ENCODE assay signal across 2 cellular contexts in genomic region chr4:186704059-186704458, GRCh38.
TF ChIP-seq lines count a peak whose summit lies in the region.

No MANE protein-coding gene starts in this region.

TF ChIP-seq in IMR-90, 13 proteins besides CTCF, POLR2A, EP300 and RAD21 (continued from another document):
- TF ChIP-seq, protein P1, sequence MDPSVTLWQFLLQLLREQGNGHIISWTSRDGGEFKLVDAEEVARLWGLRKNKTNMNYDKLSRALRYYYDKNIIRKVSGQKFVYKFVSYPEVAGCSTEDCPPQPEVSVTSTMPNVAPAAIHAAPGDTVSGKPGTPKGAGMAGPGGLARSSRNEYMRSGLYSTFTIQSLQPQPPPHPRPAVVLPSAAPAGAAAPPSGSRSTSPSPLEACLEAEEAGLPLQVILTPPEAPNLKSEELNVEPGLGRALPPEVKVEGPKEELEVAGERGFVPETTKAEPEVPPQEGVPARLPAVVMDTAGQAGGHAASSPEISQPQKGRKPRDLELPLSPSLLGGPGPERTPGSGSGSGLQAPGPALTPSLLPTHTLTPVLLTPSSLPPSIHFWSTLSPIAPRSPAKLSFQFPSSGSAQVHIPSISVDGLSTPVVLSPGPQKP (IDR thresholded peaks at IDR 0.05; ENCODE audit: borderline replicate concordance, low read depth, low read length): no peak
- TF ChIP-seq BHLHE40 (IDR thresholded peaks at IDR 0.05; ENCODE audit: low read depth, low read length) (no peak), RCOR1 (IDR thresholded peaks at IDR 0.05; ENCODE audit: insufficient replicate concordance, low read length) (no peak)

TF ChIP-seq in WTC11, 78 proteins besides CTCF, POLR2A, EP300 and RAD21 (continued from another document):
- TF ChIP-seq, protein P2, sequence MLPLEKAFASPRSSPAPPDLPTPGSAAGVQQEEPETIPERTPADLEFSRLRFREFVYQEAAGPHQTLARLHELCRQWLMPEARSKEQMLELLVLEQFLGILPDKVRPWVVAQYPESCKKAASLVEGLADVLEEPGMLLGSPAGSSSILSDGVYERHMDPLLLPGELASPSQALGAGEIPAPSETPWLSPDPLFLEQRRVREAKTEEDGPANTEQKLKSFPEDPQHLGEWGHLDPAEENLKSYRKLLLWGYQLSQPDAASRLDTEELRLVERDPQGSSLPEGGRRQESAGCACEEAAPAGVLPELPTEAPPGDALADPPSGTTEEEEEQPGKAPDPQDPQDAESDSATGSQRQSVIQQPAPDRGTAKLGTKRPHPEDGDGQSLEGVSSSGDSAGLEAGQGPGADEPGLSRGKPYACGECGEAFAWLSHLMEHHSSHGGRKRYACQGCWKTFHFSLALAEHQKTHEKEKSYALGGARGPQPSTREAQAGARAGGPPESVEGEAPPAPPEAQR (CRISPR knock-in tag; IDR thresholded peaks at IDR 0.05): no peak
- TF ChIP-seq ZNF416 (CRISPR knock-in tag; IDR thresholded peaks at IDR 0.05) (no peak), CBFB (CRISPR knock-in tag; IDR thresholded peaks at IDR 0.05; ENCODE audit: low read depth) (no peak)
